Comparison of ENCODE assay signal across 19 cellular contexts in genomic region chr6:140178550-140179334, GRCh38.
A peak's percentile ranks its signal among the peaks of the same experiment; 100 is the strongest.
DNase-seq lines count a peak whose midpoint lies in the region; ATAC-seq and TF ChIP-seq lines count a peak whose summit lies in the region.
"Had no signal": no experiment of that assay in that cellular context is flagged by ENCODE, and none has a peak within 500 bp of the region (broad histone marks: within the 10 kb centered on the region; RNA-seq: fewer than 3 reads in every experiment).

No MANE protein-coding gene starts in this region.

- no peak overlapping the region for H3K4me3 Mint-ChIP-seq in MCF 10A (ENCODE audit: unreplicated experiment)
- H3K4me3 Mint-ChIP-seq in effector memory CD8-positive, alpha-beta T cell, result no peak overlapping the region
- H3K4me3 Mint-ChIP-seq: brain; stimulated activated naive B cell treated with anti-CD40 and anti-IgM and Interleukin-4, amounts not matched to agents 10 μg/mL and 1 μg/mL and 100 μg/mL, for 72 hours had no signal

- peak; percentile 37; the same call in 2 of the 3 replicates for ATAC-seq in SK-N-SH treated with all-trans-retinoic acid at 6 μM for 48 hours
- ATAC-seq in effector memory CD8-positive, alpha-beta T cell (replicated peaks), result no peak
- ATAC-seq: left ventricle myocardium superior; stimulated activated naive B cell treated with anti-CD40 and anti-IgM and Interleukin-4, amounts not matched to agents 10 μg/mL and 1 μg/mL and 100 μg/mL, for 72 hours; upper lobe of right lung had no signal

- peak; percentile 17 for DNase-seq in MCF 10A (ENCODE audit: unreplicated experiment)
- DNase-seq in breast epithelium (ENCODE audit: low spot score in 2 of 2), result no peak
- peak; percentile 61 for DNase-seq in fibroblast of pulmonary artery (ENCODE audit: low read depth)
- DNase-seq in vagina (ENCODE audit: extremely low spot score in 2 of 2), result no peak
- DNase-seq in COLO668 (lab: John Stamatoyannopoulos, UW; ENCODE audit: unreplicated experiment), result no peak
- DNase-seq in anterior cingulate cortex (lab: John Stamatoyannopoulos, UW), result no peak
- DNase-seq in effector memory CD8-positive, alpha-beta T cell, result no peak
- DNase-seq: activated CD4-positive, CD25-positive, alpha-beta regulatory T cell treated with anti-CD3 and anti-CD28 coated beads, Interleukin-2, amount 50 U/mL, for 72 hours; activated CD8-positive, alpha-beta memory T cell treated with anti-CD3 and anti-CD28 coated beads, Interleukin-2, amount 50 U/mL, for 4 hours; activated gamma-delta T cell treated with Interleukin-2 at 50 U/mL for 16 hours; Karpas-422; left ventricle myocardium superior; SIG-M5; stimulated activated naive B cell treated with anti-CD40 and anti-IgM and Interleukin-4, amounts not matched to agents 10 μg/mL and 1 μg/mL and 100 μg/mL, for 72 hours; T-helper 2 cell; upper lobe of right lung had no signal

- H3K27me3 ChIP-seq in breast epithelium (no peaks in the 10 kb centered on the region), vagina (no peaks in the 10 kb centered on the region)
- H3K27me3 ChIP-seq: upper lobe of right lung had no signal

- intact Hi-C loops in MCF 10A (cut with micrococcal nuclease), result loop anchor here (10.0 kb wide), 1 partner anchor 804 kb away; the partner anchor contains the start of gene CITED2
- intact Hi-C loops in breast epithelium (cut with DNase I; ENCODE audit: low total_unique reads), result no loop called here
- intact Hi-C loops in vagina (cut with DNase I), result no loop called here

- H3K27me3 Mint-ChIP-seq in MCF 10A (ENCODE audit: insufficient read depth, unreplicated experiment), result no peaks in the 10 kb centered on the region
- no peaks in the 10 kb centered on the region for H3K27me3 Mint-ChIP-seq in effector memory CD8-positive, alpha-beta T cell
- H3K27me3 Mint-ChIP-seq: brain; stimulated activated naive B cell treated with anti-CD40 and anti-IgM and Interleukin-4, amounts not matched to agents 10 μg/mL and 1 μg/mL and 100 μg/mL, for 72 hours had no signal

- H3K27ac ChIP-seq in breast epithelium (peak overlapping the region in 1 of 2 donors; percentile 59), vagina (peak overlapping the region; percentile 37)
- H3K27ac ChIP-seq: parathyroid adenoma, upper lobe of right lung had no signal

- no peak for TF ChIP-seq CTCF in MCF 10A (IDR thresholded peaks at IDR 0.05; ENCODE audit: unreplicated experiment)
- TF ChIP-seq CTCF in breast epithelium (IDR thresholded peaks at IDR 0.05), result no peak
- TF ChIP-seq CTCF in fibroblast of pulmonary artery (IDR thresholded peaks at IDR 0.05; ENCODE audit: low read length, missing control alignments), result no peak
- TF ChIP-seq CTCF in vagina (IDR thresholded peaks at IDR 0.05), result no peak

- peaks cover 18% of the 10 kb centered on the region for H3K4me1 Mint-ChIP-seq in MCF 10A (ENCODE audit: insufficient read depth, unreplicated experiment)
- no peaks in the 10 kb centered on the region for H3K4me1 Mint-ChIP-seq in effector memory CD8-positive, alpha-beta T cell (ENCODE audit: low read depth in 2 of 2)
- H3K4me1 Mint-ChIP-seq: stimulated activated naive B cell treated with anti-CD40 and anti-IgM and Interleukin-4, amounts not matched to agents 10 μg/mL and 1 μg/mL and 100 μg/mL, for 72 hours had no signal

- peak overlapping the region; percentile 65 for H3K27ac Mint-ChIP-seq in MCF 10A (ENCODE audit: low read depth, unreplicated experiment)
- H3K27ac Mint-ChIP-seq in effector memory CD8-positive, alpha-beta T cell, result no peak overlapping the region
- H3K27ac Mint-ChIP-seq: stimulated activated naive B cell treated with anti-CD40 and anti-IgM and Interleukin-4, amounts not matched to agents 10 μg/mL and 1 μg/mL and 100 μg/mL, for 72 hours had no signal

- H3K9me3 Mint-ChIP-seq in MCF 10A (ENCODE audit: unreplicated experiment), result no peaks in the 10 kb centered on the region
- H3K9me3 Mint-ChIP-seq in effector memory CD8-positive, alpha-beta T cell, result no peaks in the 10 kb centered on the region
- H3K9me3 Mint-ChIP-seq: stimulated activated naive B cell treated with anti-CD40 and anti-IgM and Interleukin-4, amounts not matched to agents 10 μg/mL and 1 μg/mL and 100 μg/mL, for 72 hours had no signal

- H3K4me1 ChIP-seq in breast epithelium (no peaks in the 10 kb centered on the region), vagina (no peaks in the 10 kb centered on the region)
- H3K4me1 ChIP-seq: parathyroid adenoma, upper lobe of right lung had no signal

- H3K4me3 ChIP-seq in breast epithelium (no peak overlapping the region), fibroblast of pulmonary artery (replicated peaks; ENCODE audit: low read depth, low read length) (no peak overlapping the region), vagina (no peak overlapping the region)
- H3K4me3 ChIP-seq: upper lobe of right lung had no signal

- BruUV-seq in MCF 10A (replicated peaks; lab: Mats Ljungman, UMichigan), result no TSS peak

- POLR2A ChIA-PET in MCF 10A (lab: Yijun Ruan, JAX), result no interaction called here

- TF ChIP-seq POLR2A in breast epithelium (IDR thresholded peaks at IDR 0.05) (no peak), vagina (IDR thresholded peaks at IDR 0.05) (no peak)

- H3K9me3 ChIP-seq in breast epithelium (no peaks in the 10 kb centered on the region), vagina (no peaks in the 10 kb centered on the region)
- H3K9me3 ChIP-seq: upper lobe of right lung had no signal

- CTCF ChIA-PET in MCF 10A (lab: Yijun Ruan, JAX), result interaction anchor here (0.6 kb wide), 1 partner anchor 21 kb away, joined by 3 read pairs; no protein-coding TSS in a partner anchor

- H3K36me3 ChIP-seq in breast epithelium (no peaks in the 10 kb centered on the region), vagina (no peaks in the 10 kb centered on the region)
- H3K36me3 ChIP-seq: upper lobe of right lung had no signal

- peaks cover 6% of the 10 kb centered on the region for H3K36me3 Mint-ChIP-seq in MCF 10A (ENCODE audit: insufficient read depth, unreplicated experiment)
- no peaks in the 10 kb centered on the region for H3K36me3 Mint-ChIP-seq in effector memory CD8-positive, alpha-beta T cell (ENCODE audit: insufficient read depth)
- H3K36me3 Mint-ChIP-seq: brain; stimulated activated naive B cell treated with anti-CD40 and anti-IgM and Interleukin-4, amounts not matched to agents 10 μg/mL and 1 μg/mL and 100 μg/mL, for 72 hours had no signal

TF ChIP-seq in SK-N-SH treated with all-trans-retinoic acid at 6 μM for 48 hours, 23 proteins besides CTCF, POLR2A, EP300 and RAD21:
- TF ChIP-seq TSHZ2 (CRISPR knock-in tag; IDR thresholded peaks at IDR 0.05), result no peak
- no peak for TF ChIP-seq CSRNP3 (CRISPR knock-in tag; IDR thresholded peaks at IDR 0.05)
- 0 out of 2 replicates have a peak, but pooled peaks have one; percentile 7 for TF ChIP-seq ISL1 (CRISPR knock-in tag; IDR thresholded peaks at IDR 0.05)
- no peak for TF ChIP-seq ZNF565 (CRISPR knock-in tag; conservative IDR thresholded peaks at IDR 0.05; ENCODE audit: low read depth)
- TF ChIP-seq TOX (CRISPR knock-in tag; IDR thresholded peaks at IDR 0.05; ENCODE audit: borderline replicate concordance), result no peak
- TF ChIP-seq CSDC2 (CRISPR knock-in tag; IDR thresholded peaks at IDR 0.05), result no peak

Comparison
In these comparisons a context has a peak if more than half of its experiments do, and no peak if none do; other contexts are left out.
1. DNase-seq: peak in MCF 10A (single experiment) and fibroblast of pulmonary artery (single experiment); none in breast epithelium (0 of 2), vagina (0 of 2), COLO668 (single experiment), anterior cingulate cortex (0 of 58) and effector memory CD8-positive, alpha-beta T cell (0 of 3).